ENCODE assay signal across 20 cellular contexts in genomic region chr10:129516846-129517679, GRCh38.
"Had no signal": no experiment of that assay in that cellular context is flagged by ENCODE, and none has a peak within 500 bp of the region (broad histone marks: within the 10 kb centered on the region; RNA-seq: fewer than 3 reads in every experiment).

No MANE protein-coding gene starts in this region.

- H2AFZ ChIP-seq: hepatocyte, parathyroid adenoma had no signal

- DNase-seq: cerebellar nuclear complex; erythroblast; foreskin keratinocyte; mammary epithelial cell; naive thymus-derived CD4-positive, alpha-beta T cell; nucleus accumbens; psoas muscle; retina; stimulated activated CD4-positive, alpha-beta T cell treated with anti-CD3 and anti-CD28 coated beads, Interleukin-2, amount 100 ng/mL, for 24 hours; stimulated activated CD4-positive, alpha-beta T cell treated with anti-CD3 and anti-CD28 coated beads, Interleukin-4, amount 100 ng/mL, for 4 hours; stimulated activated naive B cell treated with anti-CD40 and anti-IgM and Interleukin-4, amounts not matched to agents 10 μg/mL and 1 μg/mL and 100 μg/mL, for 72 hours; stimulated activated naive CD8-positive, alpha-beta T cell treated with anti-CD3 and anti-CD28 coated beads, Interleukin-15, amount 100 ng/mL, for 72 hours; substantia nigra; trophoblast cell had no signal

- H3K4me2 ChIP-seq: hepatocyte had no signal

- ATAC-seq: psoas muscle; right lobe of liver; stimulated activated naive B cell treated with anti-CD40 and anti-IgM and Interleukin-4, amounts not matched to agents 10 μg/mL and 1 μg/mL and 100 μg/mL, for 72 hours; stimulated activated naive CD8-positive, alpha-beta T cell treated with anti-CD3 and anti-CD28 coated beads, Interleukin-15, amount 100 ng/mL, for 72 hours had no signal

- H3K4me1 ChIP-seq: foreskin keratinocyte, parathyroid adenoma, psoas muscle, right lobe of liver had no signal

- H3K36me3 ChIP-seq: right lobe of liver had no signal

- FAIRE-seq: colon, endothelial cell of umbilical vein, urothelium cell line had no signal

- H3K9me3 ChIP-seq: psoas muscle, right lobe of liver had no signal

- H3K9ac ChIP-seq: parathyroid adenoma had no signal

- H3K27ac ChIP-seq: foreskin keratinocyte, hepatocyte, parathyroid adenoma, psoas muscle, right lobe of liver had no signal

- H3K4me3 ChIP-seq: hepatocyte, psoas muscle, right lobe of liver had no signal

- H3K27me3 ChIP-seq: foreskin keratinocyte, hepatocyte, right lobe of liver had no signal
